ENCODE assay signal across 27 cellular contexts in the genomic region with DNA sequence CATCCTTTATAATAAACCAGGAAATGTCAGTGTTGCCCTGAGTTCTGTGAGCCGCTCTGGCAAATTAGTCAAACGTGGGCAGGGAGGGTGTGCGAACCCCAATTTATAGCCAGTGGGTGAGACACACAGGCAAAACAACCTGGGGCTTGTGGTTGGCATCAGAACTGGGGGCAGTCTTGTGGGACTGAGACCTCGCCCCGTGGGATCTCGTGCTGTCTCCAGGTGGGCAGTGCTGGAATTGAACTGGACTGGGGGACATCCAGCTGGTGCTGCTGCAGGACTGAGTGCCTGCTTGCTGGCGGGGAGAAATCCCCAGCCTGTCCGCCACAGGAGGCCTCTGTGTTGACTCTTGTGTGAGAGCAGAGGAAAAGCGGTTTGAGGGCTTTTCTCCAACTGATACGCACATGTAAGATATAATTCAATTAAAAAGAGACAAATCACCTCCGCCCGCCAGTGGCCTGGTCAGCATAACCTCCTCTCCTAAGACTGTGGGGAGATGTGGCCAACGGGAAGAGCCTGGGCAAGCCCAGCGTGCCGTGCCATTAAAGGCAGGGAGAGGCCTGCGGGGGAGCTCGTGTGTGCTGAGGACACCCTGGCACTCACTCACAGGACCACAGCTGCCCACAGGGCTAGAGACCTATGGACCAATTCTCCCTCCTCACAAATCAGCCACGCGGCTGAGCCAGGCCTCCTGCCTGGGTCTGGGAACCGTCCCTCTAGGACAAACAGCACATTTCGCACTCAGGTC. TPM values are rescaled to one million over a fixed set of nuclear protein-coding genes. Genes with fewer than 3 reads are reported as not detected.
"Had no signal": no experiment of that assay in that cellular context is flagged by ENCODE, and none has a peak within 500 bp of the region (broad histone marks: within the 10 kb centered on the region; RNA-seq: fewer than 3 reads in every experiment).

No MANE protein-coding gene starts in this region.

- H3K9me3 ChIP-seq: heart left ventricle, prostate gland, stomach, thoracic aorta, transverse colon had no signal

- H3K4me3 Mint-ChIP-seq: mesothelial cell of epicardium; natural killer cell treated with Interleukin-12 subunit alpha and Interleukin-12 subunit beta and Interleukin-15 and Interleukin-18, amount 100 ng/mL, for 72 hours had no signal

- DNase-seq: effector CD4-positive, alpha-beta T cell; hypothalamus; stimulated activated CD4-positive, alpha-beta T cell treated with anti-CD3 and anti-CD28 coated beads, Interleukin-12 subunit alpha, Interleukin-12 subunit beta, amount 100 ng/mL, for 4 hours; stimulated activated naive CD4-positive, alpha-beta T cell; stomach; substantia nigra; transverse colon had no signal

- H2AFZ ChIP-seq: parathyroid adenoma had no signal

- H3K27me3 ChIP-seq: heart left ventricle, transverse colon had no signal

- H3K4me1 ChIP-seq: heart left ventricle, parathyroid adenoma, prostate gland, stomach, transverse colon had no signal

- H3K79me2 ChIP-seq: parathyroid adenoma had no signal

- ATAC-seq: esophagus mucosa; heart left ventricle; left lobe of liver; natural killer cell treated with Interleukin-12 subunit alpha and Interleukin-12 subunit beta and Interleukin-15 and Interleukin-18, amount 100 ng/mL, for 72 hours; sciatic nerve had no signal

- H3K9ac ChIP-seq: parathyroid adenoma had no signal

- H3K27me3 Mint-ChIP-seq: natural killer cell treated with Interleukin-12 subunit alpha and Interleukin-12 subunit beta and Interleukin-15 and Interleukin-18, amount 100 ng/mL, for 72 hours had no signal

- H3K27ac Mint-ChIP-seq: mesothelial cell of epicardium; natural killer cell treated with Interleukin-12 subunit alpha and Interleukin-12 subunit beta and Interleukin-15 and Interleukin-18, amount 100 ng/mL, for 72 hours had no signal

- H3K27ac ChIP-seq: coronary artery, heart left ventricle, parathyroid adenoma, prostate gland, skin epidermis, stomach, thoracic aorta, transverse colon had no signal

- H3K9me3 Mint-ChIP-seq: mesothelial cell of epicardium; natural killer cell treated with Interleukin-12 subunit alpha and Interleukin-12 subunit beta and Interleukin-15 and Interleukin-18, amount 100 ng/mL, for 72 hours had no signal

- H3K36me3 Mint-ChIP-seq: mesothelial cell of epicardium; natural killer cell treated with Interleukin-12 subunit alpha and Interleukin-12 subunit beta and Interleukin-15 and Interleukin-18, amount 100 ng/mL, for 72 hours had no signal

- H3K4me3 ChIP-seq: coronary artery, heart left ventricle, prostate gland, skin epidermis, stomach, thoracic aorta, transverse colon had no signal

- H3K36me3 ChIP-seq: heart left ventricle, prostate gland, stomach, thoracic aorta, transverse colon had no signal

RNA-seq across cellular contexts. Expression of a gene that starts 18.4 kb away (rescaled TPM):
- total RNA-seq: dermis microvascular lymphatic vessel endothelial cell; esophagus mucosa; left lobe of liver; lower leg skin; natural killer cell treated with Interleukin-12 subunit alpha and Interleukin-12 subunit beta and Interleukin-15 and Interleukin-18, amount 100 ng/mL, for 72 hours; thoracic aorta had no signal

RNA-seq across cellular contexts. Expression of a gene that starts 47.9 kb away (rescaled TPM):
- total RNA-seq: cerebellum; dermis microvascular lymphatic vessel endothelial cell; esophagus mucosa; glomerular endothelial cell; heart left ventricle; left lobe of liver; mesothelial cell of epicardium; mucosa of gallbladder; natural killer cell treated with Interleukin-12 subunit alpha and Interleukin-12 subunit beta and Interleukin-15 and Interleukin-18, amount 100 ng/mL, for 72 hours; omental fat pad; prostate gland; renal cortical epithelial cell; sciatic nerve; stomach; thoracic aorta; transverse colon; ureter had no signal
- polyA plus RNA-seq: fibroblast of lung, heart left ventricle, stomach had no signal
